8 cellular contexts compared by ENCODE assay signal in the genomic region with DNA sequence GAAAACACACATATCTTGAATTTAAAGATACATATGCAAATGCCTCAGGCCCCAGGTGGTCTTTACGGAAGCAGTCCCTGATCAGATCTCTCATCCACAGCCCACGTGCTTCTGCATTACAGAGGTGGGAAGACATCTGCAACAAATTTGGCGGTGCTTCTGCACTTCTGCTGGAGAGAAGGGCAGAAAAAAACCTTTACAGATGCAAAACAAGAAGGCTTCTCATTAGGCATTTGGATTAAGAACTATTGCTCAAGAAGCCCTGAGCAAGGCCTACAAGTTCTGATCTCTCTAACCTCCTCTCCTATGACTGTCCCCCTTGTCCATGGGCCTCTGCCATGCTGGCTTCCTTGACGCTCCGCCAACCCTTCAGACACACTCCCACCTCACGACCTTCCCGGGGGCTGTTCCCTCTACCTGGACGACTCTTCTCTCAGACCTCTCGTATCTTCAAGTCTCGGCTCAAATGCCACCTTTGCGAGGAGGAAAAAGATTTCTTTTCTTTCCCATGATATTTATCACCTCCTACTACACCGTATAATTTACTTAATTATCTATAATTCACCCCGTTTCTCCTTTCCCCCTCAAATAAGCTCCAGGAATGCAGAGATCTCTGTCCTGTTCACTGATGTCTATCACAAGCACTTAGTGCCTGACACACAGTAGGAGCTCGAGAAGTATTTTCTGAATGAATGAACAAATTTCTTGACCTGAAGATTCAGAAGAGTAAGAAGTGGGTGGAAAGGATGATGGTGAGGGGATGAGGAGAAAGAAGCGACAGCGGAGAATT. TPM values are rescaled to one million over a fixed set of nuclear protein-coding genes. Genes with fewer than 3 reads are reported as not detected.
DNase-seq lines count a peak whose midpoint lies in the region; ATAC-seq and TF ChIP-seq lines count a peak whose summit lies in the region.

No MANE protein-coding gene starts in this region.

- peak overlapping the region; percentile 75 for H2AFZ ChIP-seq in mesenchymal stem cell (ENCODE audit: low read depth, low read length)

- H3K27me3 Mint-ChIP-seq in brain = peaks cover 4% of the 10 kb centered on the region

- no peak overlapping the region for H3K18ac ChIP-seq in mesenchymal stem cell (ENCODE audit: low read depth in 1 of 2, low read length in 2 of 2)

- no peak overlapping the region for H3K14ac ChIP-seq in mesenchymal stem cell (ENCODE audit: low read length in 2 of 2)

- no peaks in the 10 kb centered on the region for H3K9me3 ChIP-seq in mesenchymal stem cell (ENCODE audit: control insufficient read depth, low read length)

- H2BK5ac ChIP-seq in mesenchymal stem cell (ENCODE audit: low read depth, low read length, poor library complexity, severe bottlenecking) = no peak overlapping the region

- no peak overlapping the region for H4K91ac ChIP-seq in mesenchymal stem cell (ENCODE audit: low read length)

- H4K8ac ChIP-seq in mesenchymal stem cell (ENCODE audit: low read length) = no peak overlapping the region

- H3K79me1 ChIP-seq in mesenchymal stem cell (replicated peaks; ENCODE audit: low read length, poor library complexity, severe bottlenecking) = no peaks in the 10 kb centered on the region

- no peaks in the 10 kb centered on the region for H3K27me3 ChIP-seq in mesenchymal stem cell (ENCODE audit: control insufficient read depth in 1 of 2, insufficient read depth in 1 of 2, low read length in 2 of 2)

- H2BK15ac ChIP-seq in mesenchymal stem cell (ENCODE audit: low read depth, poor library complexity, severe bottlenecking) = no peak overlapping the region

- no peak overlapping the region for H2BK120ac ChIP-seq in mesenchymal stem cell (ENCODE audit: low read depth, low read length)

- ATAC-seq in GM21786 (IDR thresholded peaks at IDR 0.05; ENCODE audit: unreplicated experiment) (no peak), GM18867 (IDR thresholded peaks at IDR 0.05; ENCODE audit: unreplicated experiment) (no peak)

- H3K4me1 Mint-ChIP-seq in brain = peaks cover 48% of the 10 kb centered on the region

- peak overlapping the region; percentile 89 to 97 (median 95) for H3K4me3 Mint-ChIP-seq in brain

- no peaks in the 10 kb centered on the region for H3K36me3 ChIP-seq in mesenchymal stem cell (ENCODE audit: control insufficient read depth in 1 of 2, insufficient read depth in 2 of 2, low read depth in 1 of 2, low read length in 2 of 2)

- H2AK5ac ChIP-seq in mesenchymal stem cell (ENCODE audit: low read length, severe bottlenecking) = no peak overlapping the region

- H3K4me1 ChIP-seq in mesenchymal stem cell (ENCODE audit: control insufficient read depth, insufficient read depth, low read depth, low read length) = peaks cover 7% of the 10 kb centered on the region

- TF ChIP-seq CTCF in AG09309 (IDR thresholded peaks at IDR 0.05; ENCODE audit: control insufficient read depth, insufficient read depth, low read depth, low read length, missing control alignments) (no peak), brain (conservative IDR thresholded peaks at IDR 0.05) (no peak)

- peak overlapping the region; percentile 49 for H3K4me2 ChIP-seq in mesenchymal stem cell (ENCODE audit: low read length, poor library complexity, severe bottlenecking)

- H3K4ac ChIP-seq in mesenchymal stem cell (ENCODE audit: low read depth in 1 of 2, low read length in 2 of 2) = no peak overlapping the region

- H3K9ac ChIP-seq in mesenchymal stem cell (ENCODE audit: low read length) = peak overlapping the region; percentile 85

- H3K23ac ChIP-seq in mesenchymal stem cell (ENCODE audit: low read length in 2 of 2) = no peak overlapping the region

- no peak for DNase-seq in AG09309 (ENCODE audit: low read depth)
- DNase-seq in HT-29 (ENCODE audit: low spot score) = peak; percentile 18
- peak; percentile 33 for DNase-seq in mesenchymal stem cell
- DNase-seq in NCI-H2227 (lab: John Stamatoyannopoulos, UW; ENCODE audit: unreplicated experiment) = no peak
- DNase-seq in stimulated activated CD4-positive, alpha-beta T cell treated with anti-CD3 and anti-CD28 coated beads, Interleukin-2, amount 100 ng/mL, for 48 hours = no peak

- 24% methylated on average over 16 of the region's 16 CpGs for WGBS in mesenchymal stem cell

- peak overlapping the region in 1 of 2 experiments; percentile 73 for H2BK12ac ChIP-seq in mesenchymal stem cell (ENCODE audit: low read length in 2 of 2)

- peaks cover 40% of the 10 kb centered on the region for H3K36me3 Mint-ChIP-seq in brain

- peak overlapping the region; percentile 37 to 95 (median 93) for H3K27ac Mint-ChIP-seq in brain

- H3K4me3 ChIP-seq in AG09309 (ENCODE audit: control insufficient read depth, low read depth, low read length) = peak overlapping the region; percentile 84
- H3K4me3 ChIP-seq in mesenchymal stem cell (ENCODE audit: insufficient read depth in 1 of 2, low read depth in 1 of 2, low read length in 2 of 2) = peak overlapping the region; percentile 88

- peaks cover 0 to 6% (median 1%) of the 10 kb centered on the region in 5 experiments for H3K9me3 Mint-ChIP-seq in brain

- H3K27ac ChIP-seq in mesenchymal stem cell (ENCODE audit: low read length, poor library complexity, severe bottlenecking) = peak overlapping the region; percentile 13

RNA-seq across cellular contexts. Expression of a gene that starts 1.1 kb away (rescaled TPM):
- total RNA-seq in HT-29 (2014; rRNA removed; shearing (Covaris generic)) = 10.4 and 13.1 TPM in 2 replicates
- 7.0 TPM for polyA plus RNA-seq in brain (ENCODE audit: insufficient read depth, low read depth, low replicate concordance)
- 11.1 TPM for polyA plus RNA-seq in mesenchymal stem cell (2013, experiment 1 of 2)
- polyA plus RNA-seq in mesenchymal stem cell (2013, experiment 2 of 2) = 11.7 TPM

Comparison
In these comparisons a context has a peak if more than half of its experiments do, and no peak if none do; other contexts are left out.
1. DNase-seq: peak in HT-29 (single experiment) and mesenchymal stem cell (single experiment); none in AG09309 (single experiment), NCI-H2227 (single experiment) and stimulated activated CD4-positive, alpha-beta T cell treated with anti-CD3 and anti-CD28 coated beads, Interleukin-2, amount 100 ng/mL, for 48 hours (0 of 2).